ENCODE assay signal across 28 cellular contexts in the genomic region with DNA sequence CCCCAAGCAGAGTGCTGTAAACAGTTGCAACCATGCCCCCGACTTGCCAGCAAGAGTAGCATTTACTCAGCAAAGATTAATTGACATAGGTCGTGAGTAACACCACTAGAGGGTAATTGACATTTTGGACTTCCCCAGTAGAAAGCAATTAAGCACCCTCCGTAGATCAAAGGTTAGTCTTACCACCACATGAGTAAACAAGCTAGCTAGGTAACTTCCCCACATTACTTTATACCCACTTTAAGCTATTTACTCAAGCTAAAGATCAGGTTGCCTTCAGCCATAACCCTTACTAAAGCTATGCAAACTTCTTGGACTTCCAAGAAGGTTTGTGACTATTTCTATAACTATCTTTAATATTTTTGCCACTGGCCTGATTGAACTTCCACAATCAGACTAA.
DNase-seq lines count a peak whose midpoint lies in the region; ATAC-seq and TF ChIP-seq lines count a peak whose summit lies in the region.
"Had no signal": no experiment of that assay in that cellular context is flagged by ENCODE, and none has a peak within 500 bp of the region (broad histone marks: within the 10 kb centered on the region; RNA-seq: fewer than 3 reads in every experiment).

No MANE protein-coding gene starts in this region.

- H3K27me3 Mint-ChIP-seq in activated T-cell treated with anti-CD3 and anti-CD28 coated beads, Interleukin-2, amount 50 U/mL, for 24 hours, result no peaks in the 10 kb centered on the region
- H3K27me3 Mint-ChIP-seq: activated CD4-positive, alpha-beta T cell treated with anti-CD3 and anti-CD28 coated beads, Interleukin-2, amount 10 ng/mL, durations not matched to agents 24 days and 14 days; central memory CD8-positive, alpha-beta T cell had no signal

- no peaks in the 10 kb centered on the region for H3K36me3 ChIP-seq in SU-DHL-6 (ENCODE audit: low read length)
- H3K36me3 ChIP-seq in lung (ENCODE audit: control insufficient read depth in 2 of 2, insufficient read depth in 2 of 2, low read length in 2 of 2), result no peaks in the 10 kb centered on the region
- H3K36me3 ChIP-seq: BLaER1, pancreas, upper lobe of left lung, WERI-Rb-1 had no signal

- H4K20me1 ChIP-seq in SU-DHL-6 (ENCODE audit: low read depth, low read length), result no peaks in the 10 kb centered on the region
- H4K20me1 ChIP-seq: BLaER1 had no signal

- H3K9me2 ChIP-seq in SU-DHL-6 (replicated peaks; ENCODE audit: insufficient read depth, low read length), result no peaks in the 10 kb centered on the region

- H3K4me1 ChIP-seq in lung (ENCODE audit: control insufficient read depth in 2 of 2, insufficient read depth in 2 of 2, low read length in 2 of 2), result peaks cover 0 to 2% of the 10 kb centered on the region in 2 donors
- H3K4me1 ChIP-seq: BLaER1, pancreas, upper lobe of left lung had no signal

- TF ChIP-seq CTCF in SU-DHL-6 (IDR thresholded peaks at IDR 0.05; ENCODE audit: insufficient read depth, low read length, poor library complexity, severe bottlenecking), result no peak
- TF ChIP-seq CTCF in lung (IDR thresholded peaks at IDR 0.05; ENCODE audit: control extremely low read depth, extremely low read depth), result no peak

- H3K4me3 ChIP-seq in SU-DHL-6 (ENCODE audit: insufficient read depth, low read length, poor library complexity, severe bottlenecking), result no peak overlapping the region
- H3K4me3 ChIP-seq in lung, result no peak overlapping the region
- H3K4me3 ChIP-seq: BLaER1, GM23248, pancreas, upper lobe of left lung had no signal

- DNase-seq in DMS53 (lab: John Stamatoyannopoulos, UW), result peak; percentile 76
- peak; percentile 25 for DNase-seq in LoVo (ENCODE audit: low spot score)
- no peak for DNase-seq in lung (ENCODE audit: low spot score)
- DNase-seq in activated T-cell treated with anti-CD3 and anti-CD28 coated beads, Interleukin-2, amount 50 U/mL, for 24 hours, result no peak
- no peak for DNase-seq in COR-L47 (lab: John Stamatoyannopoulos, UW)
- DNase-seq in glomerular visceral epithelial cell (ENCODE audit: extremely low spot score), result no peak
- DNase-seq: activated CD4-positive, alpha-beta T cell treated with anti-CD3 and anti-CD28 coated beads, Interleukin-2, amount 10 ng/mL, durations not matched to agents 24 days and 14 days; activated T-cell treated with anti-CD3 and anti-CD28 coated beads, Interleukin-2, amount 50 U/mL, for 4 hours; dermis blood vessel endothelial cell; EL; GM23248; Karpas-422; MV-4-11; NCI-H187; NCI-H526; pancreas; RPMI8226; stimulated activated CD4-positive, alpha-beta T cell treated with anti-CD3 and anti-CD28 coated beads, Interleukin-4, amount 100 ng/mL, for 24 hours; substantia nigra; T-helper 9 cell; upper lobe of left lung; WERI-Rb-1 had no signal

- no peaks in the 10 kb centered on the region for H3K79me2 ChIP-seq in SU-DHL-6 (ENCODE audit: insufficient read depth, low read length)

- no peaks in the 10 kb centered on the region for H3K36me3 Mint-ChIP-seq in activated T-cell treated with anti-CD3 and anti-CD28 coated beads, Interleukin-2, amount 50 U/mL, for 24 hours (ENCODE audit: low read depth)
- H3K36me3 Mint-ChIP-seq: stimulated activated effector memory CD8-positive, alpha-beta T cell treated with anti-CD3 and anti-CD28 coated beads, Interleukin-12 subunit alpha, Interleukin-12 subunit beta, amount 100 ng/mL, for 72 hours had no signal

- peak overlapping the region; percentile 36 for H2AFZ ChIP-seq in SU-DHL-6 (ENCODE audit: low read depth, low read length, severe bottlenecking)
- H2AFZ ChIP-seq: GM23248 had no signal

- no peaks in the 10 kb centered on the region for H3F3A ChIP-seq in SU-DHL-6 (ENCODE audit: insufficient read depth)

- H3K9me3 ChIP-seq in SU-DHL-6 (ENCODE audit: insufficient read depth, low read length) (no peaks in the 10 kb centered on the region), lung (ENCODE audit: control insufficient read depth in 2 of 2, insufficient read depth in 1 of 2, low read length in 1 of 2) (no peaks in the 10 kb centered on the region)
- H3K9me3 ChIP-seq: BLaER1, pancreas, upper lobe of left lung had no signal

- peak; percentile 93 for ATAC-seq in lung (ENCODE audit: insufficient read depth, low FRiP score)
- no peak for ATAC-seq in GM21515 (IDR thresholded peaks at IDR 0.05; ENCODE audit: unreplicated experiment)
- ATAC-seq: activated T-cell treated with anti-CD3 and anti-CD28 coated beads, Interleukin-2, amount 50 U/mL, for 4 hours; pancreas; sciatic nerve; stimulated activated effector memory CD8-positive, alpha-beta T cell treated with anti-CD3 and anti-CD28 coated beads, Interleukin-12 subunit alpha, Interleukin-12 subunit beta, amount 100 ng/mL, for 72 hours had no signal

- H3K27ac ChIP-seq in SU-DHL-6 (ENCODE audit: low read depth, low read length), result no peak overlapping the region
- H3K27ac ChIP-seq in lung (ENCODE audit: low read depth in 1 of 2, low read length in 1 of 2), result no peak overlapping the region
- H3K27ac ChIP-seq: BLaER1, GM23248, pancreas, upper lobe of left lung, WERI-Rb-1 had no signal

- H3K9me3 Mint-ChIP-seq in activated T-cell treated with anti-CD3 and anti-CD28 coated beads, Interleukin-2, amount 50 U/mL, for 24 hours, result peaks cover 11% of the 10 kb centered on the region
- H3K9me3 Mint-ChIP-seq: activated CD4-positive, alpha-beta T cell treated with anti-CD3 and anti-CD28 coated beads, Interleukin-2, amount 10 ng/mL, durations not matched to agents 24 days and 14 days had no signal

- no peak overlapping the region for H3K4me3 Mint-ChIP-seq in activated T-cell treated with anti-CD3 and anti-CD28 coated beads, Interleukin-2, amount 50 U/mL, for 24 hours
- H3K4me3 Mint-ChIP-seq: activated CD4-positive, alpha-beta T cell treated with anti-CD3 and anti-CD28 coated beads, Interleukin-2, amount 10 ng/mL, durations not matched to agents 24 days and 14 days; activated T-cell treated with anti-CD3 and anti-CD28 coated beads, Interleukin-2, amount 50 U/mL, for 4 hours; central memory CD8-positive, alpha-beta T cell; stimulated activated effector memory CD8-positive, alpha-beta T cell treated with anti-CD3 and anti-CD28 coated beads, Interleukin-12 subunit alpha, Interleukin-12 subunit beta, amount 100 ng/mL, for 72 hours had no signal

- WGBS in lung, 2 donors, result 27 to 32% methylated on average over 3 of the region's 3 CpGs

- no peak overlapping the region for H3K27ac Mint-ChIP-seq in activated T-cell treated with anti-CD3 and anti-CD28 coated beads, Interleukin-2, amount 50 U/mL, for 24 hours
- H3K27ac Mint-ChIP-seq: activated CD4-positive, alpha-beta T cell treated with anti-CD3 and anti-CD28 coated beads, Interleukin-2, amount 10 ng/mL, durations not matched to agents 24 days and 14 days; stimulated activated effector memory CD8-positive, alpha-beta T cell treated with anti-CD3 and anti-CD28 coated beads, Interleukin-12 subunit alpha, Interleukin-12 subunit beta, amount 100 ng/mL, for 72 hours had no signal

- H3K27me3 ChIP-seq in SU-DHL-6 (ENCODE audit: low read length) (no peaks in the 10 kb centered on the region), lung (ENCODE audit: control insufficient read depth, insufficient read depth) (no peaks in the 10 kb centered on the region)
- H3K27me3 ChIP-seq: BLaER1, pancreas, upper lobe of left lung had no signal

- H3K4me1 Mint-ChIP-seq in activated T-cell treated with anti-CD3 and anti-CD28 coated beads, Interleukin-2, amount 50 U/mL, for 24 hours (ENCODE audit: low read depth), result no peaks in the 10 kb centered on the region
- H3K4me1 Mint-ChIP-seq: activated CD4-positive, alpha-beta T cell treated with anti-CD3 and anti-CD28 coated beads, Interleukin-2, amount 10 ng/mL, durations not matched to agents 24 days and 14 days; central memory CD8-positive, alpha-beta T cell; stimulated activated effector memory CD8-positive, alpha-beta T cell treated with anti-CD3 and anti-CD28 coated beads, Interleukin-12 subunit alpha, Interleukin-12 subunit beta, amount 100 ng/mL, for 72 hours had no signal

- no peak overlapping the region for H3K4me2 ChIP-seq in SU-DHL-6 (ENCODE audit: low read depth, low read length, poor library complexity, severe bottlenecking)
- H3K4me2 ChIP-seq: BLaER1 had no signal

- H3K9ac ChIP-seq in SU-DHL-6 (ENCODE audit: low read length), result no peak overlapping the region
- H3K9ac ChIP-seq: BLaER1, GM23248 had no signal

Comparison
In these comparisons a context has a peak if more than half of its experiments do, and no peak if none do; other contexts are left out.
1. DNase-seq: peak in DMS53 (single experiment) and LoVo (single experiment); none in lung (single experiment), activated T-cell treated with anti-CD3 and anti-CD28 coated beads, Interleukin-2, amount 50 U/mL, for 24 hours (single experiment), COR-L47 (single experiment) and glomerular visceral epithelial cell (single experiment).